8 cellular contexts compared by ENCODE assay signal in the genomic region with DNA sequence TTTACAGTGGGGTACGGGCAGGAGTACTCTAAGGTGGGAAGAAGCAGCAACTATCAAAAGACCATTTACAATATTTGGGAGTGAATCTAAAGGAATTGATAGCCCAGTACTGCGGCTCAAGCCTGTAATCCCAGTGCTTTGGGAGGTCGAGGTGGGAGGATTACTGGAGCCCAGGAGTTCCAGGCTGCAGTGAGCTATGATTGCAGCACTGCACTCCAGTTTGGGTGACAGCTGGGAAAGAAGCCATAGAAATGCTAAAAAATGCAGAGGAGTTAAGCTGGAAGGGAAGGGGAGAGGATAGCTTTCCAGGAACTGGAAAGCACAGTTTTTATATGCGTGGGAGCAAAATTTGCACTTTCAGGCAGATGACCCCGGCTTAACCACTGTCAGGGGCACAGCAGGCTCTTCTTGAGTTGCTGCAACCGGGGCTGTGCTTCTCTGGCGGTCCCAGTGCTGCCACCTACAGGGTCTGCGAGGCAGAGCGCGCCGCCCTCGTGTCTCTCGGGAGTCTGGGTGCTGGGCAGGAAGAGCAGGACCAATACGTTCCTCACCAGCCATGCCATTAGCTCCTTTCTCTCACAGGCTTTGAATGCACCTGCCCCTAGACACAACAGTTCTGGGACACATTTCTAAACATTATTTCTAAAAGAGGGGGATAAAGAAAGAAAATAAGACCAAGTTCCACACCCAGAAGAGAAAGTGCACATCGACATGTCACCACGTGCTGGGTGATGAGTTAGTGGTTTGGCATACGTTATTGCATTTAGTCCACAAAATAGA. TPM values are rescaled to one million over a fixed set of nuclear protein-coding genes. Genes with fewer than 3 reads are reported as not detected.
DNase-seq lines count a peak whose midpoint lies in the region; ATAC-seq, FAIRE-seq and TF ChIP-seq lines count a peak whose summit lies in the region.

No MANE protein-coding gene starts in this region.

- ATAC-seq in GM21423 (IDR thresholded peaks at IDR 0.05; ENCODE audit: unreplicated experiment) = peak; percentile 99
- peak; percentile 90 to 93 for ATAC-seq in natural killer cell treated with Interleukin-12 subunit alpha and Interleukin-12 subunit beta and Interleukin-15 and Interleukin-18, amount 100 ng/mL, for 72 hours
- ATAC-seq in stimulated activated effector memory CD8-positive, alpha-beta T cell treated with anti-CD3 and anti-CD28 coated beads, Interleukin-12 subunit alpha, Interleukin-12 subunit beta, amount 100 ng/mL, for 72 hours = peak; percentile 86

- H2AFZ ChIP-seq in OCI-LY1 (ENCODE audit: low read length) = no peak overlapping the region

- TF ChIP-seq CTCF in OCI-LY1 (IDR thresholded peaks at IDR 0.05; ENCODE audit: low read length) (peak; percentile 89), epithelial cell of proximal tubule (conservative IDR thresholded peaks at IDR 0.05; ENCODE audit: low read depth, low read length) (peak; percentile 90)

- H4K20me1 ChIP-seq in OCI-LY1 (ENCODE audit: insufficient read depth, low read length) = no peaks in the 10 kb centered on the region

- no peak overlapping the region for H3K27ac ChIP-seq in OCI-LY1 (ENCODE audit: low read depth, low read length, poor library complexity, severe bottlenecking)

- no peak overlapping the region for H3K9ac ChIP-seq in OCI-LY1 (ENCODE audit: low read length)

- H3K79me2 ChIP-seq in OCI-LY1 (ENCODE audit: insufficient read depth, low read length) = no peaks in the 10 kb centered on the region

- DNase-seq in DMS 273 (lab: John Stamatoyannopoulos, UW; ENCODE audit: unreplicated experiment) = peak; percentile 91
- peak; percentile 64 for DNase-seq in HTR-8/SVneo (ENCODE audit: insufficient read length, low spot score)
- DNase-seq in activated T-cell treated with anti-CD3 and anti-CD28 coated beads for 24 hours (ENCODE audit: low read depth) = peak; percentile 65
- DNase-seq in epithelial cell of proximal tubule (ENCODE audit: low read depth) = no peak
- DNase-seq in natural killer cell treated with Interleukin-12 subunit alpha and Interleukin-12 subunit beta and Interleukin-15 and Interleukin-18, amount 100 ng/mL, for 72 hours (ENCODE audit: low spot score) = peak; percentile 80
- DNase-seq in stimulated activated effector memory CD8-positive, alpha-beta T cell treated with anti-CD3 and anti-CD28 coated beads, Interleukin-12 subunit alpha, Interleukin-12 subunit beta, amount 100 ng/mL, for 72 hours (ENCODE audit: low spot score in 2 of 2) = peak; percentile 66 to 85

- H3K4me2 ChIP-seq in OCI-LY1 (ENCODE audit: low read length) = no peak overlapping the region

- no peaks in the 10 kb centered on the region for H3K27me3 ChIP-seq in OCI-LY1 (ENCODE audit: insufficient read depth, low read length)

- H3K9me3 ChIP-seq in OCI-LY1 (ENCODE audit: low read length) = no peaks in the 10 kb centered on the region

- H3K4me3 Mint-ChIP-seq in natural killer cell treated with Interleukin-12 subunit alpha and Interleukin-12 subunit beta and Interleukin-15 and Interleukin-18, amount 100 ng/mL, for 72 hours = peak overlapping the region; percentile 73
- H3K4me3 Mint-ChIP-seq in stimulated activated effector memory CD8-positive, alpha-beta T cell treated with anti-CD3 and anti-CD28 coated beads, Interleukin-12 subunit alpha, Interleukin-12 subunit beta, amount 100 ng/mL, for 72 hours = no peak overlapping the region

- no peaks in the 10 kb centered on the region for H3K9me2 ChIP-seq in OCI-LY1 (ENCODE audit: low read depth, low read length)

- no peaks in the 10 kb centered on the region for H3K36me3 ChIP-seq in OCI-LY1 (ENCODE audit: insufficient read depth, low read length)

- H3F3A ChIP-seq in OCI-LY1 (ENCODE audit: insufficient read depth, low read length) = no peaks in the 10 kb centered on the region

- H3K4me1 ChIP-seq in OCI-LY1 (ENCODE audit: insufficient read depth, low read length, severe bottlenecking) = no peaks in the 10 kb centered on the region

- H3K36me3 Mint-ChIP-seq in natural killer cell treated with Interleukin-12 subunit alpha and Interleukin-12 subunit beta and Interleukin-15 and Interleukin-18, amount 100 ng/mL, for 72 hours = no peaks in the 10 kb centered on the region
- H3K36me3 Mint-ChIP-seq in stimulated activated effector memory CD8-positive, alpha-beta T cell treated with anti-CD3 and anti-CD28 coated beads, Interleukin-12 subunit alpha, Interleukin-12 subunit beta, amount 100 ng/mL, for 72 hours = no peaks in the 10 kb centered on the region

- H3K9me3 Mint-ChIP-seq in natural killer cell treated with Interleukin-12 subunit alpha and Interleukin-12 subunit beta and Interleukin-15 and Interleukin-18, amount 100 ng/mL, for 72 hours = no peaks in the 10 kb centered on the region
- no peaks in the 10 kb centered on the region for H3K9me3 Mint-ChIP-seq in stimulated activated effector memory CD8-positive, alpha-beta T cell treated with anti-CD3 and anti-CD28 coated beads, Interleukin-12 subunit alpha, Interleukin-12 subunit beta, amount 100 ng/mL, for 72 hours

- peaks cover 9 to 13% of the 10 kb centered on the region in 2 donors for H3K4me1 Mint-ChIP-seq in natural killer cell treated with Interleukin-12 subunit alpha and Interleukin-12 subunit beta and Interleukin-15 and Interleukin-18, amount 100 ng/mL, for 72 hours (ENCODE audit: low read depth in 2 of 2)
- H3K4me1 Mint-ChIP-seq in stimulated activated effector memory CD8-positive, alpha-beta T cell treated with anti-CD3 and anti-CD28 coated beads, Interleukin-12 subunit alpha, Interleukin-12 subunit beta, amount 100 ng/mL, for 72 hours = peaks cover 11% of the 10 kb centered on the region

- peaks cover 30 to 45% of the 10 kb centered on the region in 2 donors for H3K27me3 Mint-ChIP-seq in natural killer cell treated with Interleukin-12 subunit alpha and Interleukin-12 subunit beta and Interleukin-15 and Interleukin-18, amount 100 ng/mL, for 72 hours

- no peak for FAIRE-seq in HTR-8/SVneo (lab: Jason Lieb, UNC)

- H3K27ac Mint-ChIP-seq in natural killer cell treated with Interleukin-12 subunit alpha and Interleukin-12 subunit beta and Interleukin-15 and Interleukin-18, amount 100 ng/mL, for 72 hours = no peak overlapping the region
- H3K27ac Mint-ChIP-seq in stimulated activated effector memory CD8-positive, alpha-beta T cell treated with anti-CD3 and anti-CD28 coated beads, Interleukin-12 subunit alpha, Interleukin-12 subunit beta, amount 100 ng/mL, for 72 hours = no peak overlapping the region

- H3K4me3 ChIP-seq in OCI-LY1 (ENCODE audit: low read depth, low read length, poor library complexity, severe bottlenecking) (no peak overlapping the region), epithelial cell of proximal tubule (ENCODE audit: low read depth, low read length) (no peak overlapping the region)

RNA-seq across cellular contexts. Expression of a gene that starts 10.1 kb away (rescaled TPM):
- total RNA-seq in epithelial cell of proximal tubule = 0.29 TPM in 2 replicates
- under 1 TPM in 1 of 2 donors, not detected in 1; 0.31 TPM for total RNA-seq in natural killer cell treated with Interleukin-12 subunit alpha and Interleukin-12 subunit beta and Interleukin-15 and Interleukin-18, amount 100 ng/mL, for 72 hours
